19 cellular contexts compared by ENCODE assay signal in the genomic region with DNA sequence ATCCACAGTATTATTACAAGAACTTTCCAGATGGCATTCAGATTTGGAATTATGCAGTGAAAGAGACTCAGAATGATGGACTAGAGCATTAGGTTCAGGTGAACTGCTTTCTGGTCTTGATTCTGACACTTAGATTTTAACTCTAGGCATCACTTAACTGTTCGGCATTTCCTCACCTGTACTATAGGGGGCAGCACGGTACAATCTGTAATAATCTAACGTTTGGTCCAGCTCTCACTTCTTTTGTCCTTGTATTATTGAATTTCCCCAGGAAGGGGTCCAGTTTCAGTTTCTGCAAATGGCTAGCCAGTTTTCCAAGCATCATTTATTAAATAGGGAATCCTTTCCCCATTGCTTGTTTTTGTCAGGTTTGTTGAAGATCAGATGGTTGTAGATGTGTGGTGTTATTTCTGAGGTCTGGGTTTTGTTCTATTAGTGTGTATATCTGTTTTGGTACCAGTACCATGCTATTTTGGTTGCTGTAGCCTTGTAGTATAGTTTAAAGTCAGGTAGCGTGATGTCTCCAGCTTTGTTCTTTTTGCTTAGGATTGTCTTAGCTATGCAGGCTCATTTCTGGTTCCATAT. TPM values are rescaled to one million over a fixed set of nuclear protein-coding genes. Genes with fewer than 3 reads are reported as not detected.
A peak's percentile ranks its signal among the peaks of the same experiment; 100 is the strongest.
DNase-seq lines count a peak whose midpoint lies in the region; ATAC-seq, FAIRE-seq and TF ChIP-seq lines count a peak whose summit lies in the region.
"Not testable (repeated sequence)": the region's sequence is repeated elsewhere in the genome, so short reads cannot be mapped to it uniquely, and the experiment has no call there.
"Had no signal": no experiment of that assay in that cellular context is flagged by ENCODE, and none has a peak within 500 bp of the region (broad histone marks: within the 10 kb centered on the region; RNA-seq: fewer than 3 reads in every experiment).

No MANE protein-coding gene starts in this region.

- WGBS in K562 (ENCODE audit: insufficient coverage, low coverage, missing lambda C conversion rate): 0% methylated on average over 4 of the region's 4 CpGs
- 24% methylated on average over 4 of the region's 4 CpGs for WGBS in hepatocyte (ENCODE audit: low lambda C conversion rate, missing lambda C conversion rate)

- POLR2A ChIA-PET in K562 (lab: Yijun Ruan, JAX): not testable (repeated sequence)

- not testable (repeated sequence) for H3K27ac ChIP-seq in MM.1S (ENCODE audit: low read length); K562 (ENCODE audit: extremely low read depth, low read depth, low read length); hepatocyte

- H3K4me2 ChIP-seq in MM.1S (ENCODE audit: low read depth, low read length); K562 (ENCODE audit: insufficient read depth, low read length); hepatocyte: not testable (repeated sequence)

- not testable (repeated sequence) for H3K36me3 Mint-ChIP-seq in osteocyte (ENCODE audit: unreplicated experiment)

- peak; percentile 27 for DNase-seq in COR-L47 (lab: John Stamatoyannopoulos, UW)
- not testable (repeated sequence) for DNase-seq in GM13977 (ENCODE audit: low spot score); osteocyte (ENCODE audit: extremely low spot score, unreplicated experiment)
- peak; percentile 40 for DNase-seq in MM.1S
- DNase-seq in NCI-H748 treated with DMSO at 0.1 percent for 48 hours (lab: John Stamatoyannopoulos, UW): peak; percentile 8
- peak; percentile 8 for DNase-seq in SK-MEL-5 (ENCODE audit: low read depth, low spot score)
- peak in 3 of 4 experiments; percentile 2 to 9 (median 9) for DNase-seq in K562 (ENCODE audit: extremely low read depth in 1 of 4, low spot score in 3 of 4)
- peak; percentile 22 for DNase-seq in hepatocyte (ENCODE audit: low spot score)

- not testable (repeated sequence) for FAIRE-seq in K562 (lab: Jason Lieb, UNC)

- H3K9me2 ChIP-seq in MM.1S (replicated peaks; ENCODE audit: insufficient read depth, low read length); hepatocyte (replicated peaks; ENCODE audit: insufficient read depth): not testable (repeated sequence)

- H3K4me1 Mint-ChIP-seq in osteocyte (ENCODE audit: unreplicated experiment): not testable (repeated sequence)

- H3K9me1 ChIP-seq in K562 (ENCODE audit: control insufficient read depth, insufficient read depth, low read length): not testable (repeated sequence)

- not testable (repeated sequence) for H3K4me3 Mint-ChIP-seq in osteocyte (ENCODE audit: unreplicated experiment)

- peak in 1 of 2 experiments; percentile 31; a peak in 2 of 4 replicates for TF ChIP-seq RAD21 in K562 (CRISPR knock-in tag; conservative IDR thresholded peaks at IDR 0.05 in 1 of 2, IDR thresholded peaks at IDR 0.05 in 1 of 2)

- CTCF ChIA-PET in K562 (lab: Yijun Ruan, JAX; ENCODE audit: low intra/inter-chr PET ratio): interaction anchor here (0.6 kb wide), 1 partner anchor 58 kb away, joined by 3 read pairs; no protein-coding TSS in a partner anchor

- H3F3A ChIP-seq in MM.1S (ENCODE audit: insufficient read depth, low read length): not testable (repeated sequence)

- H3K4me1 ChIP-seq in MM.1S (ENCODE audit: low read length); K562 (replicated peaks in 1 of 2; ENCODE audit: control insufficient read depth in 2 of 2, insufficient read depth in 2 of 2, low read length in 2 of 2); hepatocyte (ENCODE audit: insufficient read depth): not testable (repeated sequence)

- TF ChIP-seq CTCF in GM13977 (IDR thresholded peaks at IDR 0.05; ENCODE audit: extremely low read depth, insufficient read depth, missing control alignments) (peak; percentile 20), MM.1S (IDR thresholded peaks at IDR 0.05; ENCODE audit: low read length) (peak; percentile 64), K562 (IDR thresholded peaks at IDR 0.05 in 2 of 3, conservative IDR thresholded peaks at IDR 0.05 in 1 of 3; ENCODE audit: insufficient read depth in 2 of 3, low read depth in 1 of 3, low read length in 3 of 3) (peak in 2 of 3 experiments; percentile 9 to 35; a peak in 2 of 6 replicates), hepatocyte (IDR thresholded peaks at IDR 0.05; ENCODE audit: poor library complexity) (peak; percentile 38), osteocyte (IDR thresholded peaks at IDR 0.05) (peak; percentile 7)

- not testable (repeated sequence) for BruUV-seq in K562 (replicated peaks; lab: Mats Ljungman, UMichigan)

- in situ Hi-C loops in GM13977 (cut with MboI; ENCODE audit: low pct_unique_long_range_greater_than_20kb, low sequenced_read_pairs, unreplicated experiment); SK-MEL-5 (cut with HindIII; ENCODE audit: low pct_unique_long_range_greater_than_20kb, low sequenced_read_pairs); K562 (cut with MboI): not testable (repeated sequence)

- not testable (repeated sequence) for H3K27ac Mint-ChIP-seq in osteocyte (ENCODE audit: unreplicated experiment)

- H3K9ac ChIP-seq in MM.1S (ENCODE audit: low read length); K562 (ENCODE audit: insufficient read depth in 1 of 2, low read depth in 2 of 2, low read length in 2 of 2): not testable (repeated sequence)

- H3K9me3 Mint-ChIP-seq in osteocyte (ENCODE audit: unreplicated experiment): peaks cover 13% of the 10 kb centered on the region

- H3K36me3 ChIP-seq in MM.1S (replicated peaks; ENCODE audit: insufficient read depth, low read length); K562 (ENCODE audit: control insufficient read depth, insufficient read depth, low read length); hepatocyte (replicated peaks; ENCODE audit: insufficient read depth, low read depth): not testable (repeated sequence)

- not testable (repeated sequence) for H2AFZ ChIP-seq in MM.1S (ENCODE audit: low read length); K562 (ENCODE audit: low read depth, low read length); hepatocyte

- H3K79me2 ChIP-seq in MM.1S (ENCODE audit: low read length); K562 (ENCODE audit: control insufficient read depth, insufficient read depth, low read length); hepatocyte: not testable (repeated sequence)

- not testable (repeated sequence) for TF ChIP-seq EP300 in K562 (IDR thresholded peaks at IDR 0.05; ENCODE audit: low read length)

- not testable (repeated sequence) for H3K4me3 ChIP-seq in MM.1S (ENCODE audit: low read length); K562; hepatocyte

- not testable (repeated sequence) for H3K27me3 ChIP-seq in MM.1S (replicated peaks; ENCODE audit: insufficient read depth, low read length); K562 (ENCODE audit: control insufficient read depth in 2 of 2, insufficient read depth in 2 of 2, low read length in 2 of 2); hepatocyte

- H4K20me1 ChIP-seq in MM.1S (ENCODE audit: insufficient read depth, low read length); K562 (replicated peaks; ENCODE audit: control insufficient read depth, insufficient read depth, low read length); hepatocyte (ENCODE audit: insufficient read depth, poor library complexity, severe bottlenecking): not testable (repeated sequence)

- not testable (repeated sequence) for H3K9me3 ChIP-seq in MM.1S (replicated peaks; ENCODE audit: insufficient read depth, low read length); K562 (replicated peaks; ENCODE audit: control insufficient read depth, insufficient read depth, low read depth, low read length); hepatocyte (ENCODE audit: low read depth)

- not testable (repeated sequence) for H3K27me3 Mint-ChIP-seq in osteocyte (ENCODE audit: unreplicated experiment)

- not testable (repeated sequence) for TF ChIP-seq POLR2A in K562 (conservative IDR thresholded peaks at IDR 0.05)

- intact Hi-C loops in K562 (cut with micrococcal nuclease): loop anchor here (10.0 kb wide), 1 partner anchor 239 kb away; a partner anchor contains a TSS

- ATAC-seq in K562: not testable (repeated sequence)

RNA-seq across cellular contexts. Expression of a gene that starts 3.8 kb away (rescaled TPM):
- total RNA-seq in SK-MEL-5 (2014; rRNA removed; shearing (Covaris generic)): not detected in 2 replicates
- polyA plus RNA-seq in SK-MEL-5 (2015; cell fraction: cytosol; rRNA removed): not detected in 2 replicates
- polyA plus RNA-seq in SK-MEL-5 (2015; cell fraction: nucleus; rRNA removed): not detected in 2 replicates
- not detected in 2 replicates for total RNA-seq in K562 (2011; cell fraction: chromatin; rRNA removed; ENCODE audit: low replicate concordance)
- not detected in 2 replicates for total RNA-seq in K562 (2011; cell fraction: nucleolus; rRNA removed)
- not detected in 2 replicates for total RNA-seq in K562 (2011; cell fraction: nucleoplasm; rRNA removed)
- not detected in 2 replicates for total RNA-seq in K562 (2014; rRNA removed)
- total RNA-seq in K562 (2014; rRNA removed; fragmentation: Illumina TruSeq; extraction: Trizol): not detected in 2 replicates
- total RNA-seq in K562 (2015; rRNA removed; fragmentation: Illumina TruSeq; extraction: Trizol): not detected in 2 replicates
- total RNA-seq in K562 (2021): not detected in 2 replicates
- polyA plus RNA-seq in K562 (2011; rRNA removed): not detected in 2 replicates
- not detected in 2 replicates for polyA plus RNA-seq in K562 (2011; cell fraction: cytosol; rRNA removed)
- polyA plus RNA-seq in K562 (2011; cell fraction: nucleus; rRNA removed): not detected in 2 replicates
- not detected in 2 replicates for polyA plus RNA-seq in K562 (2012)
- not detected in 2 replicates for polyA plus RNA-seq in K562 (2014; fragmentation: Illumina TruSeq; extraction: Trizol)
- polyA plus RNA-seq in K562 (2014; fragmentation: Nextera tagmentation; extraction: Ambion mirVana): not detected
- not detected in 2 replicates for polyA plus RNA-seq in K562 (2014; rRNA removed)
- not detected in 2 replicates for polyA minus RNA-seq in K562 (2011; rRNA and poly(A)+ RNA removed)
- polyA minus RNA-seq in K562 (2011; cell fraction: cytosol; rRNA and poly(A)+ RNA removed): not detected in 2 replicates
- not detected in 2 replicates for polyA minus RNA-seq in K562 (2011; cell fraction: nucleus; rRNA and poly(A)+ RNA removed)
- not detected in 2 replicates for total RNA-seq in hepatocyte
- not detected in 2 replicates for polyA plus RNA-seq in hepatocyte
- not detected in 2 replicates for total RNA-seq in osteocyte
- total RNA-seq: activated CD4-positive, alpha-beta memory T cell treated with anti-CD3 and anti-CD28 coated beads, Interleukin-2, amount 10 ng/mL, durations not matched to agents 7 days and 5 days; CD4-positive, CD25-positive, alpha-beta regulatory T cell; esophagus squamous epithelium; glomerular endothelial cell; lung; myocyte; osteoblast; right lobe of liver; temporal lobe had no signal
- polyA plus RNA-seq: AG04450; CD4-positive, CD25-positive, alpha-beta regulatory T cell; immature natural killer cell; lung had no signal

RNA-seq across cellular contexts. Expression of a gene that starts 8.7 kb away (rescaled TPM):
- total RNA-seq in SK-MEL-5 (2014; rRNA removed; shearing (Covaris generic)): not detected in 2 replicates
- polyA plus RNA-seq in SK-MEL-5 (2015; cell fraction: cytosol; rRNA removed): not detected in 2 replicates
- polyA plus RNA-seq in SK-MEL-5 (2015; cell fraction: nucleus; rRNA removed): not detected in 2 replicates
- total RNA-seq in K562 (2011; cell fraction: chromatin; rRNA removed; ENCODE audit: low replicate concordance): not detected in 2 replicates
- total RNA-seq in K562 (2011; cell fraction: nucleolus; rRNA removed): not detected in 2 replicates
- not detected in 2 replicates for total RNA-seq in K562 (2011; cell fraction: nucleoplasm; rRNA removed)
- not detected in 2 replicates for total RNA-seq in K562 (2014; rRNA removed)
- total RNA-seq in K562 (2014; rRNA removed; fragmentation: Illumina TruSeq; extraction: Trizol): not detected in 2 replicates
- total RNA-seq in K562 (2015; rRNA removed; fragmentation: Illumina TruSeq; extraction: Trizol): not detected in 2 replicates
- not detected in 2 replicates for total RNA-seq in K562 (2021)
- not detected in 2 replicates for polyA plus RNA-seq in K562 (2011; rRNA removed)
- polyA plus RNA-seq in K562 (2011; cell fraction: cytosol; rRNA removed): not detected in 2 replicates
- polyA plus RNA-seq in K562 (2011; cell fraction: nucleus; rRNA removed): not detected in 2 replicates
- polyA plus RNA-seq in K562 (2012): not detected in 2 replicates
- polyA plus RNA-seq in K562 (2014; fragmentation: Illumina TruSeq; extraction: Trizol): not detected in 2 replicates
- not detected for polyA plus RNA-seq in K562 (2014; fragmentation: Nextera tagmentation; extraction: Ambion mirVana)
- polyA plus RNA-seq in K562 (2014; rRNA removed): not detected in 2 replicates
- polyA minus RNA-seq in K562 (2011; rRNA and poly(A)+ RNA removed): not detected in 2 replicates
- polyA minus RNA-seq in K562 (2011; cell fraction: cytosol; rRNA and poly(A)+ RNA removed): not detected in 2 replicates
- not detected in 2 replicates for polyA minus RNA-seq in K562 (2011; cell fraction: nucleus; rRNA and poly(A)+ RNA removed)
- not detected in 2 replicates for total RNA-seq in hepatocyte
- polyA plus RNA-seq in hepatocyte: not detected in 2 replicates
- total RNA-seq in osteocyte: not detected in 2 replicates
- total RNA-seq: activated CD4-positive, alpha-beta memory T cell treated with anti-CD3 and anti-CD28 coated beads, Interleukin-2, amount 10 ng/mL, durations not matched to agents 7 days and 5 days; CD4-positive, CD25-positive, alpha-beta regulatory T cell; esophagus squamous epithelium; glomerular endothelial cell; lung; myocyte; osteoblast; right lobe of liver; temporal lobe had no signal
- polyA plus RNA-seq: AG04450; CD4-positive, CD25-positive, alpha-beta regulatory T cell; immature natural killer cell; lung had no signal

RNA-seq across cellular contexts. Expression of a gene that starts 13.9 kb away (rescaled TPM):
- not detected in 2 replicates for total RNA-seq in SK-MEL-5 (2014; rRNA removed; shearing (Covaris generic))
- not detected in 2 replicates for polyA plus RNA-seq in SK-MEL-5 (2015; cell fraction: cytosol; rRNA removed)
- polyA plus RNA-seq in SK-MEL-5 (2015; cell fraction: nucleus; rRNA removed): not detected in 2 replicates
- total RNA-seq in K562 (2011; cell fraction: chromatin; rRNA removed; ENCODE audit: low replicate concordance): not detected in 2 replicates
- not detected in 2 replicates for total RNA-seq in K562 (2011; cell fraction: nucleolus; rRNA removed)
- not detected in 2 replicates for total RNA-seq in K562 (2011; cell fraction: nucleoplasm; rRNA removed)
- not detected in 2 replicates for total RNA-seq in K562 (2014; rRNA removed)
- not detected in 2 replicates for total RNA-seq in K562 (2014; rRNA removed; fragmentation: Illumina TruSeq; extraction: Trizol)
- total RNA-seq in K562 (2015; rRNA removed; fragmentation: Illumina TruSeq; extraction: Trizol): not detected in 2 replicates
- not detected in 2 replicates for total RNA-seq in K562 (2021)
- not detected in 2 replicates for polyA plus RNA-seq in K562 (2011; rRNA removed)
- polyA plus RNA-seq in K562 (2011; cell fraction: cytosol; rRNA removed): not detected in 2 replicates
- not detected in 2 replicates for polyA plus RNA-seq in K562 (2011; cell fraction: nucleus; rRNA removed)
- polyA plus RNA-seq in K562 (2012): not detected in 2 replicates
- polyA plus RNA-seq in K562 (2014; fragmentation: Illumina TruSeq; extraction: Trizol): not detected in 2 replicates
- not detected for polyA plus RNA-seq in K562 (2014; fragmentation: Nextera tagmentation; extraction: Ambion mirVana)
- not detected in 2 replicates for polyA plus RNA-seq in K562 (2014; rRNA removed)
- polyA minus RNA-seq in K562 (2011; rRNA and poly(A)+ RNA removed): not detected in 2 replicates
- polyA minus RNA-seq in K562 (2011; cell fraction: cytosol; rRNA and poly(A)+ RNA removed): not detected in 2 replicates
- polyA minus RNA-seq in K562 (2011; cell fraction: nucleus; rRNA and poly(A)+ RNA removed): not detected in 2 replicates
- total RNA-seq in hepatocyte: not detected in 2 replicates
- not detected in 2 replicates for polyA plus RNA-seq in hepatocyte
- total RNA-seq in osteocyte: not detected in 2 replicates
- total RNA-seq: activated CD4-positive, alpha-beta memory T cell treated with anti-CD3 and anti-CD28 coated beads, Interleukin-2, amount 10 ng/mL, durations not matched to agents 7 days and 5 days; CD4-positive, CD25-positive, alpha-beta regulatory T cell; esophagus squamous epithelium; glomerular endothelial cell; lung; myocyte; osteoblast; right lobe of liver; temporal lobe had no signal
- polyA plus RNA-seq: AG04450; CD4-positive, CD25-positive, alpha-beta regulatory T cell; immature natural killer cell; lung had no signal

RNA-seq across cellular contexts. Expression of a gene that starts 18.5 kb away (rescaled TPM):
- not detected in 2 replicates for total RNA-seq in SK-MEL-5 (2014; rRNA removed; shearing (Covaris generic))
- polyA plus RNA-seq in SK-MEL-5 (2015; cell fraction: cytosol; rRNA removed): not detected in 2 replicates
- not detected in 2 replicates for polyA plus RNA-seq in SK-MEL-5 (2015; cell fraction: nucleus; rRNA removed)
- total RNA-seq in K562 (2011; cell fraction: chromatin; rRNA removed; ENCODE audit: low replicate concordance): not detected in 2 replicates
- not detected in 2 replicates for total RNA-seq in K562 (2011; cell fraction: nucleolus; rRNA removed)
- not detected in 2 replicates for total RNA-seq in K562 (2011; cell fraction: nucleoplasm; rRNA removed)
- not detected in 2 replicates for total RNA-seq in K562 (2014; rRNA removed)
- not detected in 2 replicates for total RNA-seq in K562 (2014; rRNA removed; fragmentation: Illumina TruSeq; extraction: Trizol)
- total RNA-seq in K562 (2015; rRNA removed; fragmentation: Illumina TruSeq; extraction: Trizol): not detected in 2 replicates
- total RNA-seq in K562 (2021): not detected in 2 replicates
- not detected in 2 replicates for polyA plus RNA-seq in K562 (2011; rRNA removed)
- not detected in 2 replicates for polyA plus RNA-seq in K562 (2011; cell fraction: cytosol; rRNA removed)
- polyA plus RNA-seq in K562 (2011; cell fraction: nucleus; rRNA removed): not detected in 2 replicates
- not detected in 2 replicates for polyA plus RNA-seq in K562 (2012)
- not detected in 2 replicates for polyA plus RNA-seq in K562 (2014; fragmentation: Illumina TruSeq; extraction: Trizol)
- not detected for polyA plus RNA-seq in K562 (2014; fragmentation: Nextera tagmentation; extraction: Ambion mirVana)
- polyA plus RNA-seq in K562 (2014; rRNA removed): not detected in 2 replicates
- polyA minus RNA-seq in K562 (2011; rRNA and poly(A)+ RNA removed): not detected in 2 replicates
- not detected in 2 replicates for polyA minus RNA-seq in K562 (2011; cell fraction: cytosol; rRNA and poly(A)+ RNA removed)
- not detected in 2 replicates for polyA minus RNA-seq in K562 (2011; cell fraction: nucleus; rRNA and poly(A)+ RNA removed)
- total RNA-seq in hepatocyte: not detected in 2 replicates
- not detected in 2 replicates for polyA plus RNA-seq in hepatocyte
- not detected in 2 replicates for total RNA-seq in osteocyte
- total RNA-seq: activated CD4-positive, alpha-beta memory T cell treated with anti-CD3 and anti-CD28 coated beads, Interleukin-2, amount 10 ng/mL, durations not matched to agents 7 days and 5 days; CD4-positive, CD25-positive, alpha-beta regulatory T cell; esophagus squamous epithelium; glomerular endothelial cell; lung; myocyte; osteoblast; right lobe of liver; temporal lobe had no signal
- polyA plus RNA-seq: AG04450; CD4-positive, CD25-positive, alpha-beta regulatory T cell; immature natural killer cell; lung had no signal

RNA-seq across cellular contexts. Expression of a gene that starts 25.5 kb away (rescaled TPM):
- 0.34 and 1.3 TPM in 2 replicates for total RNA-seq in SK-MEL-5 (2014; rRNA removed; shearing (Covaris generic))
- 0.18 TPM in 1 of 2 replicates, not detected in the other for polyA plus RNA-seq in SK-MEL-5 (2015; cell fraction: cytosol; rRNA removed)
- polyA plus RNA-seq in SK-MEL-5 (2015; cell fraction: nucleus; rRNA removed): 0.65 TPM in 1 of 2 replicates, not detected in the other
- total RNA-seq in K562 (2011; cell fraction: chromatin; rRNA removed; ENCODE audit: low replicate concordance): not detected in 2 replicates
- not detected in 2 replicates for total RNA-seq in K562 (2011; cell fraction: nucleolus; rRNA removed)
- not detected in 2 replicates for total RNA-seq in K562 (2011; cell fraction: nucleoplasm; rRNA removed)
- total RNA-seq in K562 (2014; rRNA removed) (not detected in 2 replicates), K562 (2014; rRNA removed; fragmentation: Illumina TruSeq; extraction: Trizol) (not detected in 2 replicates), K562 (2015; rRNA removed; fragmentation: Illumina TruSeq; extraction: Trizol) (not detected in 2 replicates), K562 (2021) (not detected in 2 replicates), hepatocyte (not detected in 2 replicates), osteocyte (not detected in 2 replicates)
- polyA plus RNA-seq in K562 (2011; rRNA removed) (not detected in 2 replicates), K562 (2014; fragmentation: Illumina TruSeq; extraction: Trizol) (not detected in 2 replicates), K562 (2014; fragmentation: Nextera tagmentation; extraction: Ambion mirVana) (not detected), K562 (2014; rRNA removed) (not detected in 2 replicates), hepatocyte (not detected in 2 replicates)
- not detected in 2 replicates for polyA plus RNA-seq in K562 (2011; cell fraction: cytosol; rRNA removed)
- not detected in 2 replicates for polyA plus RNA-seq in K562 (2011; cell fraction: nucleus; rRNA removed)
- not detected in 2 replicates for polyA plus RNA-seq in K562 (2012)
- not detected in 2 replicates for polyA minus RNA-seq in K562 (2011; rRNA and poly(A)+ RNA removed)
- polyA minus RNA-seq in K562 (2011; cell fraction: cytosol; rRNA and poly(A)+ RNA removed): not detected in 2 replicates
- polyA minus RNA-seq in K562 (2011; cell fraction: nucleus; rRNA and poly(A)+ RNA removed): not detected in 2 replicates
- total RNA-seq: activated CD4-positive, alpha-beta memory T cell treated with anti-CD3 and anti-CD28 coated beads, Interleukin-2, amount 10 ng/mL, durations not matched to agents 7 days and 5 days; CD4-positive, CD25-positive, alpha-beta regulatory T cell; esophagus squamous epithelium; glomerular endothelial cell; lung; myocyte; osteoblast; right lobe of liver; temporal lobe had no signal
- polyA plus RNA-seq: AG04450; CD4-positive, CD25-positive, alpha-beta regulatory T cell; immature natural killer cell; lung had no signal

Comparison
In these comparisons a context has a peak if more than half of its experiments do, and no peak if none do; other contexts are left out.
1. CTCF ChIP-seq: peak in every context shown above with its lines; median percentile 64 in MM.1S; 38 in hepatocyte; 22 in K562; 20 in GM13977; 7 in osteocyte.